ENCODE assay signal across 15 cellular contexts in the genomic region with DNA sequence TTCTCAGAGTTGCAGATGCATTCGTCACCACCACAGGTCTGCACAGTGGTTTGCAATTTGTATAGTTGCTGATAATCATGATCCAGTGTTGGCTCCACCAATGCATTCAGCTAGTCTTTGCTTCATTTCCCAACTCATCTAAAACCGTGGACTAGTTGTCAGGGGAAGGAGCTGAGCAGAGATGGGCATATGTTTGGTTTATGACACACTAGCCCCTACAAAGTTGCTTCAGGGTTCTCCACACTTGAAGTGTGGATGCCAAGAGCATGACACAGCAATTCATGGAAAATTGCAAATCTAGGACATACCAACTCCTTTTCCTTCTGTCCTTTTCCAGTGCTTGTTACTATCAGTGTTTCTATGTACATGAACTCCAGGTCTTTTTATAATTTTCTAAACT.
DNase-seq lines count a peak whose midpoint lies in the region; ATAC-seq and TF ChIP-seq lines count a peak whose summit lies in the region.
"Had no signal": no experiment of that assay in that cellular context is flagged by ENCODE, and none has a peak within 500 bp of the region (broad histone marks: within the 10 kb centered on the region; RNA-seq: fewer than 3 reads in every experiment).

No MANE protein-coding gene starts in this region.

- no TSS peak for BruUV-seq in IMR-90 (replicated peaks; lab: Mats Ljungman, UMichigan)

- H4K8ac ChIP-seq in IMR-90 (ENCODE audit: low read depth in 2 of 2, low read length in 2 of 2): no peak overlapping the region

- H2BK120ac ChIP-seq in IMR-90 (ENCODE audit: low read depth, low read length): no peak overlapping the region

- no peaks in the 10 kb centered on the region for H3K27me3 ChIP-seq in IMR-90 (ENCODE audit: control insufficient read depth, insufficient read depth, low read length)

- no peak overlapping the region for H3K18ac ChIP-seq in IMR-90 (ENCODE audit: low read depth, low read length)

- no peak for TF ChIP-seq RAD21 in IMR-90 (IDR thresholded peaks at IDR 0.05; ENCODE audit: low read length)

- dilution Hi-C loops in IMR-90 (cut with HindIII; ENCODE audit: low sequenced_read_pairs, unreplicated experiment): no loop called here

- no peak overlapping the region for H4K91ac ChIP-seq in IMR-90 (ENCODE audit: insufficient read depth, low read depth, low read length)

- H3K14ac ChIP-seq in IMR-90 (replicated peaks; ENCODE audit: low read depth, low read length): no peak overlapping the region

- H3K27ac Mint-ChIP-seq in osteocyte (ENCODE audit: unreplicated experiment) (no peak overlapping the region), type B pancreatic cell (no peak overlapping the region)

- no peak overlapping the region for H2AK9ac ChIP-seq in IMR-90 (replicated peaks; ENCODE audit: low read depth, low read length, poor library complexity)

- no peak overlapping the region for H3K27ac ChIP-seq in IMR-90 (ENCODE audit: insufficient read depth, low read length)
- H3K27ac ChIP-seq: KMS-11 had no signal

- ATAC-seq in IMR-90 (ENCODE audit: low read depth): no peak
- ATAC-seq in HG03135 (IDR thresholded peaks at IDR 0.05; ENCODE audit: unreplicated experiment): no peak
- ATAC-seq: HCT116 had no signal

- H3K56ac ChIP-seq in IMR-90 (ENCODE audit: extremely low read depth, insufficient read depth, low read length): no peak overlapping the region

- H3K4me3 ChIP-seq in IMR-90 (ENCODE audit: insufficient read depth, low read depth, low read length): no peak overlapping the region

- in situ Hi-C loops in Caki2 (cut with HindIII; ENCODE audit: low pct_unique_long_range_greater_than_20kb, low sequenced_read_pairs) (no loop called here), IMR-90 (cut with MboI; ENCODE audit: low sequenced_read_pairs) (no loop called here)

- no peaks in the 10 kb centered on the region for H3K36me3 ChIP-seq in IMR-90 (ENCODE audit: control insufficient read depth, insufficient read depth, low read length)

- no peaks in the 10 kb centered on the region for H4K20me1 ChIP-seq in IMR-90 (ENCODE audit: insufficient read depth, low read length)

- H3K36me3 Mint-ChIP-seq in osteocyte (ENCODE audit: unreplicated experiment) (no peaks in the 10 kb centered on the region), type B pancreatic cell (no peaks in the 10 kb centered on the region)

- no CpG with 5 or more reads among the region's 2 CpGs for WGBS in IMR-90 (ENCODE audit: extremely low coverage in 2 of 2, insufficient read length in 1 of 2), 2 experiments

- H3K4me2 ChIP-seq in IMR-90 (ENCODE audit: low read depth, low read length): no peak overlapping the region
- H3K4me2 ChIP-seq: KMS-11 had no signal

- H4K5ac ChIP-seq in IMR-90 (ENCODE audit: low read depth, low read length): no peak overlapping the region

- no peak overlapping the region for H3K9ac ChIP-seq in IMR-90 (ENCODE audit: low read depth, low read length)
- H3K9ac ChIP-seq: KMS-11 had no signal

- no peak overlapping the region for H2BK20ac ChIP-seq in IMR-90 (ENCODE audit: low read depth, low read length)

- no peaks in the 10 kb centered on the region for H3K9me1 ChIP-seq in IMR-90 (ENCODE audit: insufficient read depth, low read length)

- no peaks in the 10 kb centered on the region for H3K9me3 Mint-ChIP-seq in osteocyte (ENCODE audit: unreplicated experiment)
- H3K9me3 Mint-ChIP-seq in type B pancreatic cell: no peaks in the 10 kb centered on the region

- no peaks in the 10 kb centered on the region for H3K79me1 ChIP-seq in IMR-90 (ENCODE audit: low read depth in 1 of 2, low read length in 2 of 2)

- H3K27me3 Mint-ChIP-seq in osteocyte (ENCODE audit: unreplicated experiment): no peaks in the 10 kb centered on the region
- H3K27me3 Mint-ChIP-seq in type B pancreatic cell: no peaks in the 10 kb centered on the region

- POLR2A ChIA-PET in IMR-90 (lab: Charles Lee; ENCODE audit: unreplicated experiment): interaction anchor here (0.6 kb wide), 1 partner anchor 8 kb away, joined by 3 read pairs; no protein-coding TSS in a partner anchor

- H3K4me1 Mint-ChIP-seq in osteocyte (ENCODE audit: unreplicated experiment) (peaks cover 13% of the 10 kb centered on the region), type B pancreatic cell (ENCODE audit: unreplicated experiment) (no peaks in the 10 kb centered on the region)

- no peak for TF ChIP-seq CTCF in IMR-90 (conservative IDR thresholded peaks at IDR 0.05; ENCODE audit: low read depth, low read length)
- TF ChIP-seq CTCF in osteocyte (IDR thresholded peaks at IDR 0.05): no peak
- TF ChIP-seq CTCF in type B pancreatic cell (conservative IDR thresholded peaks at IDR 0.05): no peak

- no peak for TF ChIP-seq POLR2A in IMR-90 (IDR thresholded peaks at IDR 0.05; ENCODE audit: low read depth, low read length)

- H3K4me3 Mint-ChIP-seq in osteocyte (ENCODE audit: unreplicated experiment) (no peak overlapping the region), type B pancreatic cell (no peak overlapping the region)

- H2AK5ac ChIP-seq in IMR-90 (ENCODE audit: low read depth, low read length): no peak overlapping the region

- H3K4me1 ChIP-seq in IMR-90 (ENCODE audit: control insufficient read depth, insufficient read depth, low read length): no peaks in the 10 kb centered on the region

- intact Hi-C loops in IMR-90 (cut with micrococcal nuclease): no loop called here

- no peak overlapping the region for H3K4ac ChIP-seq in IMR-90 (ENCODE audit: low read depth, low read length)

- CTCF ChIA-PET in IMR-90 (lab: Yijun Ruan, JAX): no interaction called here

- no peaks in the 10 kb centered on the region for H3K9me3 ChIP-seq in IMR-90 (ENCODE audit: control insufficient read depth, insufficient read depth, low read length)

- no peak overlapping the region for H2BK15ac ChIP-seq in IMR-90 (ENCODE audit: low read depth, low read length)

- peak; percentile 3 for DNase-seq in Caki2 (ENCODE audit: low read depth)
- no peak for DNase-seq in IMR-90
- peak; percentile 63 for DNase-seq in astrocyte of the hippocampus (ENCODE audit: low read depth, low spot score)
- DNase-seq in fibroblast of peridontal ligament (ENCODE audit: extremely low read depth): peak; percentile 49
- no peak for DNase-seq in activated CD8-positive, alpha-beta memory T cell treated with anti-CD3 and anti-CD28 coated beads, Interleukin-2, amount 50 U/mL, for 4 hours
- DNase-seq in osteocyte (ENCODE audit: extremely low spot score, unreplicated experiment): no peak
- DNase-seq in type B pancreatic cell (ENCODE audit: extremely low spot score, unreplicated experiment): no peak
- DNase-seq: Calu3, MM.1S, NCI-H1105, NCI-H1694 treated with DMSO at 0.1 percent for 48 hours, NCI-H69 had no signal

- H2AFZ ChIP-seq in IMR-90 (replicated peaks; ENCODE audit: low read length, poor library complexity): no peak overlapping the region

- no peak overlapping the region for H3K23ac ChIP-seq in IMR-90 (ENCODE audit: low read depth, low read length)

- no peak overlapping the region for H2BK5ac ChIP-seq in IMR-90 (ENCODE audit: low read depth, low read length, poor library complexity, severe bottlenecking)

TF ChIP-seq in IMR-90, 13 proteins besides CTCF, POLR2A, EP300 and RAD21:
- 0 out of 2 replicates have a peak, but pooled peaks have one; percentile 27 for TF ChIP-seq NFE2L2 (IDR thresholded peaks at IDR 0.05; ENCODE audit: low read depth, low read length)
- TF ChIP-seq BHLHE40 (IDR thresholded peaks at IDR 0.05; ENCODE audit: low read depth, low read length): no peak

Comparison
In these comparisons a context has a peak if more than half of its experiments do, and no peak if none do; other contexts are left out.
1. DNase-seq: peak in Caki2 (single experiment), astrocyte of the hippocampus (single experiment) and fibroblast of peridontal ligament (single experiment); none in IMR-90 (single experiment), activated CD8-positive, alpha-beta memory T cell treated with anti-CD3 and anti-CD28 coated beads, Interleukin-2, amount 50 U/mL, for 4 hours (single experiment), osteocyte (single experiment) and type B pancreatic cell (single experiment).